ENCODE assay signal across 9 cellular contexts in the genomic region with DNA sequence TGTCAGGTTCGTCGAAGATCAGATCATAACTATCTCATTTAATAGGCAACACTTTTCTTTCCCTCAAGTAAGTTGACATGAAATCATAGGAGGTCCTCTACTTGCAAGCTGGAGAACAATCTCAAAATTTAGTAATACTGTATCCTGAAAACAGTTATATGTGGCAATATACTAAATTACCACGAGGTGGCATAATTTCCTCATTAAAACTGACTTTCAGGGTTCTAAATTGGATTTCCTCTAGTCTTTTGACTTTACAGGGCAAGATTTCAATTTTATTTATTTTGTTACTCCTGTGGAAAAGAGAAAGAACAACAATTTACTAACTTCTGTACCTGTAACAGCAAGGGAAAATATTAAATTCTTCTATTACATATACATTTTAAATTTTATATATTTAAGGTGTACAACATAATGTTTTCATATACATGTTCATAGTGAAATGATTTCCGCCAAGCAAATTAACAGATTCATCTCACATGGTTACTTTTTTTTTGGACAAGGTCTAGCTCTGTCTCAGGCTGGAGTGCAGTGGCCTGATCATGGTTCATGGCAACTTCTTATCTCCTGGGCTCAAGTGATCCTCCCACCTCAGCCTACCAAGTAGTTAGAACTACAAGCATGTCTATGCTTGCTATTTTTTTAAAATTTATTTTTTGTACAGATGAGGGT. TPM values are rescaled to one million over a fixed set of nuclear protein-coding genes. Genes with fewer than 3 reads are reported as not detected.
DNase-seq lines count a peak whose midpoint lies in the region; ATAC-seq and TF ChIP-seq lines count a peak whose summit lies in the region.
"Had no signal": no experiment of that assay in that cellular context is flagged by ENCODE, and none has a peak within 500 bp of the region (broad histone marks: within the 10 kb centered on the region; RNA-seq: fewer than 3 reads in every experiment).

No MANE protein-coding gene starts in this region.

- H3K4me1 ChIP-seq in Loucy (ENCODE audit: insufficient read depth, low read length, poor library complexity, severe bottlenecking) = no peaks in the 10 kb centered on the region
- no peaks in the 10 kb centered on the region for H3K4me1 ChIP-seq in adipocyte (ENCODE audit: control insufficient read depth, insufficient read depth, low read length)

- no peaks in the 10 kb centered on the region for H3K4me1 Mint-ChIP-seq in activated T-cell treated with anti-CD3 and anti-CD28 coated beads, Interleukin-2, amount 50 U/mL, for 72 hours (ENCODE audit: low read depth)

- H3F3A ChIP-seq in Loucy (ENCODE audit: low read depth) = no peaks in the 10 kb centered on the region; the same call in 1 of the 2 replicates

- H3K36me3 Mint-ChIP-seq in activated T-cell treated with anti-CD3 and anti-CD28 coated beads, Interleukin-2, amount 50 U/mL, for 72 hours (ENCODE audit: insufficient read depth in 2 of 2) = peaks cover 1 to 7% of the 10 kb centered on the region in 2 donors
- H3K36me3 Mint-ChIP-seq: activated naive CD8-positive, alpha-beta T cell treated with anti-CD3 and anti-CD28 coated beads, Interleukin-2, amount 10 ng/mL, durations not matched to agents 7 days and 5 days had no signal

- no peak overlapping the region for H3K4me2 ChIP-seq in Loucy (ENCODE audit: low read depth, low read length, poor library complexity, severe bottlenecking)

- H3K9me3 ChIP-seq in Loucy (ENCODE audit: insufficient read depth, low read depth, low read length) (no peaks in the 10 kb centered on the region), adipocyte (ENCODE audit: control insufficient read depth, low read length) (no peaks in the 10 kb centered on the region)

- intact Hi-C loops in sciatic nerve (cut with DNase I) = no loop called here

- DNase-seq in SHP77 (lab: John Stamatoyannopoulos, UW) (peak; percentile 2 to 21), SHP77 treated with DMSO at 0.1 percent for 48 hours (lab: John Stamatoyannopoulos, UW) (no peak), adipocyte (ENCODE audit: low read depth) (peak; percentile 64), left lobe of liver (ENCODE audit: low spot score) (no peak), sciatic nerve (ENCODE audit: low spot score) (no peak)
- DNase-seq in activated T-cell treated with anti-CD3 and anti-CD28 coated beads, Interleukin-2, amount 50 U/mL, for 72 hours = no peak
- DNase-seq: activated naive CD8-positive, alpha-beta T cell treated with anti-CD3 and anti-CD28 coated beads, Interleukin-2, amount 10 ng/mL, durations not matched to agents 7 days and 5 days had no signal

- no peaks in the 10 kb centered on the region for H3K27me3 ChIP-seq in Loucy (ENCODE audit: insufficient read depth, low read length, poor library complexity, severe bottlenecking)
- no peaks in the 10 kb centered on the region for H3K27me3 ChIP-seq in adipocyte (replicated peaks; ENCODE audit: control insufficient read depth, insufficient read depth, low read length)

- peaks cover 12% of the 10 kb centered on the region for H3K27me3 Mint-ChIP-seq in activated T-cell treated with anti-CD3 and anti-CD28 coated beads, Interleukin-2, amount 50 U/mL, for 72 hours (ENCODE audit: low read depth)

- peak; percentile 72 for TF ChIP-seq CTCF in Loucy (conservative IDR thresholded peaks at IDR 0.05; ENCODE audit: low read length)

- no peaks in the 10 kb centered on the region for H3K9me2 ChIP-seq in Loucy (replicated peaks; ENCODE audit: low read depth, low read length)

- no peak overlapping the region for H3K27ac Mint-ChIP-seq in activated T-cell treated with anti-CD3 and anti-CD28 coated beads, Interleukin-2, amount 50 U/mL, for 72 hours
- H3K27ac Mint-ChIP-seq: activated naive CD8-positive, alpha-beta T cell treated with anti-CD3 and anti-CD28 coated beads, Interleukin-2, amount 10 ng/mL, durations not matched to agents 7 days and 5 days had no signal

- H4K20me1 ChIP-seq in Loucy (ENCODE audit: insufficient read depth, low read length, poor library complexity, severe bottlenecking) = no peaks in the 10 kb centered on the region

- peaks cover 1 to 5% of the 10 kb centered on the region in 2 donors for H3K9me3 Mint-ChIP-seq in activated T-cell treated with anti-CD3 and anti-CD28 coated beads, Interleukin-2, amount 50 U/mL, for 72 hours

- H3K79me2 ChIP-seq in Loucy (ENCODE audit: insufficient read depth, low read length) = no peaks in the 10 kb centered on the region

- ATAC-seq in left lobe of liver = peak; percentile 94
- no peak for ATAC-seq in GM18520 (IDR thresholded peaks at IDR 0.05; ENCODE audit: unreplicated experiment)
- ATAC-seq in sciatic nerve = no peak
- no peak for ATAC-seq in activated T-cell treated with anti-CD3 and anti-CD28 coated beads, Interleukin-2, amount 50 U/mL, for 72 hours (replicated peaks in 1 of 2)

- H3K9ac ChIP-seq in Loucy (ENCODE audit: low read depth, low read length, poor library complexity, severe bottlenecking) (no peak overlapping the region), adipocyte (ENCODE audit: low read length) (no peak overlapping the region)

- no peak overlapping the region for H3K4me3 Mint-ChIP-seq in activated T-cell treated with anti-CD3 and anti-CD28 coated beads, Interleukin-2, amount 50 U/mL, for 72 hours
- H3K4me3 Mint-ChIP-seq: activated naive CD8-positive, alpha-beta T cell treated with anti-CD3 and anti-CD28 coated beads, Interleukin-2, amount 10 ng/mL, durations not matched to agents 7 days and 5 days had no signal

- H2AFZ ChIP-seq in Loucy (ENCODE audit: low read length) = no peak overlapping the region

- H3K4me3 ChIP-seq in Loucy (ENCODE audit: low read length, poor library complexity, severe bottlenecking) (no peak overlapping the region), adipocyte (ENCODE audit: low read length) (no peak overlapping the region)

- H3K36me3 ChIP-seq in Loucy (ENCODE audit: insufficient read depth, low read length) (no peaks in the 10 kb centered on the region), adipocyte (ENCODE audit: control insufficient read depth, insufficient read depth, low read length, severe bottlenecking) (no peaks in the 10 kb centered on the region)

RNA-seq across cellular contexts. Expression of a gene that starts 53.4 kb away (rescaled TPM):
- total RNA-seq in left lobe of liver (110 TPM), sciatic nerve (not detected)
- 1 to 10 TPM; 3.0 to 3.1 TPM for total RNA-seq in activated T-cell treated with anti-CD3 and anti-CD28 coated beads, Interleukin-2, amount 50 U/mL, for 72 hours
- total RNA-seq: activated naive CD8-positive, alpha-beta T cell treated with anti-CD3 and anti-CD28 coated beads, Interleukin-2, amount 10 ng/mL, durations not matched to agents 7 days and 5 days had no signal

Comparison
In these comparisons a context has a peak if more than half of its experiments do, and no peak if none do; other contexts are left out.
1. DNase-seq: peak in SHP77 (2 of 2) and adipocyte (single experiment); none in SHP77 treated with DMSO at 0.1 percent for 48 hours (single experiment), left lobe of liver (single experiment), sciatic nerve (single experiment) and activated T-cell treated with anti-CD3 and anti-CD28 coated beads, Interleukin-2, amount 50 U/mL, for 72 hours (0 of 2).
2. RNA of a gene that starts 53.4 kb away (total RNA-seq): 110 TPM in left lobe of liver (single experiment); 3.0 to 3.1 TPM in activated T-cell treated with anti-CD3 and anti-CD28 coated beads, Interleukin-2, amount 50 U/mL, for 72 hours and not detected in sciatic nerve (single experiment); every median in the first group is over 10 times any median in the second.